31 cellular contexts compared by ENCODE assay signal in genomic region chr10:5856701-5857004, GRCh38.
"Had no signal": no experiment of that assay in that cellular context is flagged by ENCODE, and none has a peak within 500 bp of the region (broad histone marks: within the 10 kb centered on the region; RNA-seq: fewer than 3 reads in every experiment).

No MANE protein-coding gene starts in this region.

- H3K9me3 ChIP-seq: esophagus squamous epithelium, gastroesophageal sphincter had no signal

- H3K36me3 ChIP-seq: brain microvascular endothelial cell, esophagus squamous epithelium, WERI-Rb-1 had no signal

- H3K27me3 ChIP-seq: brain microvascular endothelial cell, esophagus squamous epithelium, gastroesophageal sphincter had no signal

- H3K9me3 Mint-ChIP-seq: activated B cell treated with CpG ODN at 0.5 μM for 24 hours; activated CD4-positive, alpha-beta T cell treated with anti-CD3 and anti-CD28 coated beads, Interleukin-2, amount 10 ng/mL, durations not matched to agents 7 days and 5 days; activated CD8-positive, alpha-beta T cell treated with anti-CD3 and anti-CD28 coated beads for 36 hours; activated T-cell treated with anti-CD3 and anti-CD28 coated beads, Interleukin-2, amount 50 U/mL, for 4 hours; activated T-helper 17 cell treated with anti-CD3 and anti-CD28 coated beads, Interleukin-2, amount 50 U/mL, for 72 hours; central memory CD8-positive, alpha-beta T cell; effector memory CD8-positive, alpha-beta T cell; T-helper 2 cell treated with Interferon-gamma antibody and Interleukin-4, amounts not matched to agents 5 μg/mL and 100 μg/mL, for 36 hours had no signal

- H3K4me1 Mint-ChIP-seq: activated T-helper 17 cell treated with anti-CD3 and anti-CD28 coated beads, Interleukin-2, amount 50 U/mL, for 72 hours; central memory CD8-positive, alpha-beta T cell had no signal

- H3K27me3 Mint-ChIP-seq: activated B cell treated with CpG ODN at 0.5 μM for 24 hours; activated CD4-positive, alpha-beta T cell treated with anti-CD3 and anti-CD28 coated beads, Interleukin-2, amount 10 ng/mL, durations not matched to agents 7 days and 5 days had no signal

- H3K4me1 ChIP-seq: esophagus squamous epithelium, gastroesophageal sphincter had no signal

- H3K4me3 ChIP-seq: esophagus squamous epithelium, gastroesophageal sphincter had no signal

- H3K4me3 Mint-ChIP-seq: activated B cell treated with CpG ODN at 0.5 μM for 24 hours; activated CD4-positive, alpha-beta T cell treated with anti-CD3 and anti-CD28 coated beads, Interleukin-2, amount 10 ng/mL, durations not matched to agents 7 days and 5 days; activated CD8-positive, alpha-beta T cell treated with anti-CD3 and anti-CD28 coated beads for 36 hours; activated naive CD8-positive, alpha-beta T cell; activated T-cell treated with anti-CD3 and anti-CD28 coated beads, Interleukin-2, amount 50 U/mL, for 4 hours; activated T-helper 17 cell treated with anti-CD3 and anti-CD28 coated beads, Interleukin-2, amount 50 U/mL, for 72 hours; central memory CD8-positive, alpha-beta T cell; effector memory CD8-positive, alpha-beta T cell; T-helper 17 cell; T-helper 2 cell treated with Interferon-gamma antibody and Interleukin-4, amounts not matched to agents 5 μg/mL and 100 μg/mL, for 36 hours had no signal

- ATAC-seq: activated CD8-positive, alpha-beta T cell treated with anti-CD3 and anti-CD28 coated beads for 36 hours; activated T-cell treated with anti-CD3 and anti-CD28 coated beads, Interleukin-2, amount 50 U/mL, for 4 hours; activated T-helper 17 cell treated with anti-CD3 and anti-CD28 coated beads, Interleukin-2, amount 50 U/mL, for 72 hours; effector memory CD8-positive, alpha-beta T cell; gastroesophageal sphincter; T-helper 17 cell had no signal

- H3K27ac ChIP-seq: brain microvascular endothelial cell, epithelial cell of prostate, esophagus squamous epithelium, gastroesophageal sphincter, WERI-Rb-1 had no signal

- H3K27ac Mint-ChIP-seq: activated B cell treated with CpG ODN at 0.5 μM for 24 hours; activated CD4-positive, alpha-beta T cell treated with anti-CD3 and anti-CD28 coated beads, Interleukin-2, amount 10 ng/mL, durations not matched to agents 7 days and 5 days; activated CD8-positive, alpha-beta T cell treated with anti-CD3 and anti-CD28 coated beads for 36 hours; activated naive CD8-positive, alpha-beta T cell; activated T-helper 17 cell treated with anti-CD3 and anti-CD28 coated beads, Interleukin-2, amount 50 U/mL, for 72 hours; effector memory CD8-positive, alpha-beta T cell; T-helper 2 cell treated with Interferon-gamma antibody and Interleukin-4, amounts not matched to agents 5 μg/mL and 100 μg/mL, for 36 hours had no signal

- DNase-seq: activated B cell treated with CpG ODN at 0.5 μM for 24 hours; activated CD4-positive, alpha-beta T cell treated with anti-CD3 and anti-CD28 coated beads for 4 hours; activated CD4-positive, alpha-beta T cell treated with anti-CD3 and anti-CD28 coated beads, Interleukin-2, amount 10 ng/mL, durations not matched to agents 7 days and 5 days; activated CD4-positive, alpha-beta T cell treated with anti-CD3 and anti-CD28 coated beads, Interleukin-2, amount 50 U/mL, for 4 hours; activated CD4-positive, CD25-positive, alpha-beta regulatory T cell treated with anti-CD3 and anti-CD28 coated beads, Interleukin-2, amount 50 U/mL, for 72 hours; activated CD8-positive, alpha-beta memory T cell treated with anti-CD3 and anti-CD28 coated beads for 24 hours; activated CD8-positive, alpha-beta T cell treated with anti-CD3 and anti-CD28 coated beads for 36 hours; activated effector memory CD4-positive, alpha-beta T cell treated with Interleukin-2 at 50 U/mL for 16 hours; activated gamma-delta T cell treated with Interleukin-2 at 50 U/mL for 16 hours; activated naive CD4-positive, alpha-beta T cell treated with anti-CD3 and anti-CD28 coated beads, Interleukin-2, amount 50 U/mL, for 16 hours; activated naive CD4-positive, alpha-beta T cell treated with Interleukin-2 at 50 U/mL for 16 hours; activated T-cell treated with anti-CD3 and anti-CD28 coated beads, Interleukin-2, amount 50 U/mL, for 4 hours; amniotic stem cell; anterior cingulate cortex; brain microvascular endothelial cell; cortex of kidney; dermis blood vessel endothelial cell; effector CD4-positive, alpha-beta T cell; effector memory CD8-positive, alpha-beta T cell; esophagus squamous epithelium; foreskin melanocyte; T-helper 1 cell; T-helper 17 cell; T1000; WERI-Rb-1 had no signal
